Comparison of ENCODE assay signal across 18 cellular contexts in genomic region chr9:99628843-99629242, GRCh38.
"Had no signal": no experiment of that assay in that cellular context is flagged by ENCODE, and none has a peak within 500 bp of the region (broad histone marks: within the 10 kb centered on the region; RNA-seq: fewer than 3 reads in every experiment).

No MANE protein-coding gene starts in this region.

- H3K27me3 Mint-ChIP-seq: activated CD8-positive, alpha-beta T cell treated with anti-CD3 and anti-CD28 coated beads for 36 hours; activated naive CD8-positive, alpha-beta T cell treated with anti-CD3 and anti-CD28 coated beads, Interleukin-2, amount 50 U/mL, for 24 hours; stimulated activated naive CD8-positive, alpha-beta T cell treated with anti-CD3 and anti-CD28 coated beads, Interleukin-15, amount 100 ng/mL, for 72 hours had no signal

- H3K4me3 ChIP-seq: ascending aorta, esophagus muscularis mucosa, lung, sigmoid colon, thoracic aorta had no signal

- H3K9me3 Mint-ChIP-seq: activated CD8-positive, alpha-beta T cell treated with anti-CD3 and anti-CD28 coated beads for 36 hours; activated naive CD8-positive, alpha-beta T cell treated with anti-CD3 and anti-CD28 coated beads, Interleukin-2, amount 50 U/mL, for 24 hours; activated T-cell treated with anti-CD3 and anti-CD28 coated beads, Interleukin-2, amount 50 U/mL, for 72 hours; nephron progenitor cell; stimulated activated naive CD8-positive, alpha-beta T cell treated with anti-CD3 and anti-CD28 coated beads, Interleukin-15, amount 100 ng/mL, for 72 hours had no signal

- H3K27ac ChIP-seq: ascending aorta, esophagus muscularis mucosa, sigmoid colon, thoracic aorta, VCaP had no signal

- ATAC-seq: activated CD8-positive, alpha-beta T cell treated with anti-CD3 and anti-CD28 coated beads for 36 hours; activated naive CD8-positive, alpha-beta T cell treated with anti-CD3 and anti-CD28 coated beads, Interleukin-2, amount 50 U/mL, for 24 hours; activated T-cell treated with anti-CD3 and anti-CD28 coated beads, Interleukin-2, amount 50 U/mL, for 72 hours; left colon; stimulated activated naive CD8-positive, alpha-beta T cell treated with anti-CD3 and anti-CD28 coated beads, Interleukin-15, amount 100 ng/mL, for 72 hours had no signal

- H3K27ac Mint-ChIP-seq: activated CD8-positive, alpha-beta T cell treated with anti-CD3 and anti-CD28 coated beads for 36 hours; activated naive CD8-positive, alpha-beta T cell treated with anti-CD3 and anti-CD28 coated beads, Interleukin-2, amount 50 U/mL, for 24 hours; activated T-cell treated with anti-CD3 and anti-CD28 coated beads, Interleukin-2, amount 50 U/mL, for 72 hours; nephron progenitor cell; stimulated activated naive CD8-positive, alpha-beta T cell treated with anti-CD3 and anti-CD28 coated beads, Interleukin-15, amount 100 ng/mL, for 72 hours had no signal

- DNase-seq: activated CD4-positive, alpha-beta T cell treated with anti-CD3 and anti-CD28 coated beads for 4 hours; activated CD8-positive, alpha-beta memory T cell treated with anti-CD3 and anti-CD28 coated beads, Interleukin-2, amount 50 U/mL, for 4 hours; activated CD8-positive, alpha-beta T cell treated with anti-CD3 and anti-CD28 coated beads for 36 hours; activated naive CD8-positive, alpha-beta T cell treated with anti-CD3 and anti-CD28 coated beads, Interleukin-2, amount 50 U/mL, for 24 hours; activated T-cell treated with anti-CD3 and anti-CD28 coated beads, Interleukin-2, amount 50 U/mL, for 72 hours; left colon; nephron progenitor cell; sigmoid colon; stimulated activated CD4-positive, alpha-beta T cell treated with anti-CD3 and anti-CD28 coated beads, Interleukin-12 subunit alpha, Interleukin-12 subunit beta, amount 100 ng/mL, for 4 hours; stimulated activated CD4-positive, alpha-beta T cell treated with anti-CD3 and anti-CD28 coated beads, Interleukin-4, amount 100 ng/mL, for 1 hour; stimulated activated CD8-positive, alpha-beta memory T cell treated with anti-CD3 and anti-CD28 coated beads, Interleukin-4, amount 100 ng/mL, for 48 hours; stimulated activated naive CD8-positive, alpha-beta T cell treated with anti-CD3 and anti-CD28 coated beads, Interleukin-15, amount 100 ng/mL, for 72 hours; T1000 had no signal

- H3K27me3 ChIP-seq: ascending aorta, esophagus muscularis mucosa, sigmoid colon had no signal

- H3K4me3 Mint-ChIP-seq: activated CD8-positive, alpha-beta T cell treated with anti-CD3 and anti-CD28 coated beads for 36 hours; activated naive CD8-positive, alpha-beta T cell treated with anti-CD3 and anti-CD28 coated beads, Interleukin-2, amount 50 U/mL, for 24 hours; activated T-cell treated with anti-CD3 and anti-CD28 coated beads, Interleukin-2, amount 50 U/mL, for 72 hours; nephron progenitor cell; stimulated activated naive CD8-positive, alpha-beta T cell treated with anti-CD3 and anti-CD28 coated beads, Interleukin-15, amount 100 ng/mL, for 72 hours had no signal

- H3K4me1 Mint-ChIP-seq: nephron progenitor cell; stimulated activated naive CD8-positive, alpha-beta T cell treated with anti-CD3 and anti-CD28 coated beads, Interleukin-15, amount 100 ng/mL, for 72 hours had no signal
